Comparison of ENCODE assay signal across 1 cellular context in the genomic region with DNA sequence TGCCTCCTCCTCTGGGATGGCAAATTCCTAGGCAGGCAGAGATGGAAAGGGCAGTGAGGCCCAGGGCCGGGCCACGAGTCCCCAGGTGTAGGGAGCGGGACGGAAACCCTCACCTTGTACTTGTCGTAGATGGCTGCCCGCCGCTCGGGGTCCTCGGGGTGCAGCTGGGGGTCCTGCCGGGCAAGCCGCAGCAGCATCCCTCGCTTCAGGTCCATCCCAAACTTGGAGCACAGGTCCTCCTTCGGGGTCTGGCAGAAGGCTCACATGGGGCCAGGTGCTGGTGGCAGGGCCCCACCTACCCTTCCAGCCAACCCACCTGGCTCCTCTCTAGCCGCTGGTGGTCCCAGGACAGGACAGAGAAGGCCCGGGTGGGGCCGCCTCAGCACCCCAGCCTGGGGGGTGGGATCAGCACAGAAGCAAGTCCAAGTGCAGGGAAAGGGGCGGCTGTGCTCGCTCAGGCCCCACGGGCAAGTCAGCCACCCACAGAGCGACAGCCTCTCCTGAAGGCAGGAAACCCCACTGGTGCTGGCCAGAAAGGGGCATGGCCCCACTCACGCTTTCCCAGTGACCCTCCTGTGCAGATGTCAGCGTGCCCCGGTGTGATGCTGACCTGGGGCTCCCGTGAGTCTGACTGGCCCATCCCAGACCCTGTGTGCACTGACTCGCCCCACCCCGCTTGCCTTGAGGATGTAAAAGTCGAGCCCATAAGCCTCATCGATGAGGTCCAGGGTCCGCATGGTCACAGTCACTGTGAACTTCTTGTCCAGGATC.
TF ChIP-seq lines count a peak whose summit lies in the region.

No MANE protein-coding gene starts in this region.

TF ChIP-seq in IMR-90, 13 proteins besides CTCF, POLR2A, EP300 and RAD21:
- TF ChIP-seq CHD1 (IDR thresholded peaks at IDR 0.05; ENCODE audit: low read depth, low read length) (no peak), RFX5 (IDR thresholded peaks at IDR 0.05; ENCODE audit: low read depth, low read length) (no peak), FOS (IDR thresholded peaks at IDR 0.05; ENCODE audit: low read depth, low read length) (no peak)
TF ChIP-seq in IMR-90: peak in this region for 0.
